1 cellular context compared by ENCODE assay signal in genomic region chr18:48605408-48605845, GRCh38.
TF ChIP-seq lines count a peak whose summit lies in the region.

No MANE protein-coding gene starts in this region.

TF ChIP-seq in HEK293, 187 proteins besides CTCF, POLR2A, EP300 and RAD21 (continued from another document):
- TF ChIP-seq, protein P1, sequence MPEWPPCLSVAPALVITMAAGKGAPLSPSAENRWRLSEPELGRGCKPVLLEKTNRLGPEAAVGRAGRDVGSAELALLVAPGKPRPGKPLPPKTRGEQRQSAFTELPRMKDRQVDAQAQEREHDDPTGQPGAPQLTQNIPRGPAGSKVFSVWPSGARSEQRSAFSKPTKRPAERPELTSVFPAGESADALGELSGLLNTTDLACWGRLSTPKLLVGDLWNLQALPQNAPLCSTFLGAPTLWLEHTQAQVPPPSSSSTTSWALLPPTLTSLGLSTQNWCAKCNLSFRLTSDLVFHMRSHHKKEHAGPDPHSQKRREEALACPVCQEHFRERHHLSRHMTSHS (tag by site-specific recombination; IDR thresholded peaks at IDR 0.05), result no peak
- no peak for TF ChIP-seq SP7 (tag by site-specific recombination; IDR thresholded peaks at IDR 0.05)
- TF ChIP-seq ZBTB8A (tag by site-specific recombination; IDR thresholded peaks at IDR 0.05), result peak; percentile 30; the same call in 1 of the 2 replicates
- no peak for TF ChIP-seq ZNF416 (tag by site-specific recombination; IDR thresholded peaks at IDR 0.05)
- TF ChIP-seq ZFP41 (tag by site-specific recombination; IDR thresholded peaks at IDR 0.05; ENCODE audit: borderline replicate concordance), result no peak
- no peak for TF ChIP-seq KLF8 (tag by site-specific recombination; IDR thresholded peaks at IDR 0.05)
- no peak for TF ChIP-seq YY1 (tag by site-specific recombination; IDR thresholded peaks at IDR 0.05)
- TF ChIP-seq ZNF768 (tag by site-specific recombination; IDR thresholded peaks at IDR 0.05), result no peak
- TF ChIP-seq ZNF549 (tag by site-specific recombination; IDR thresholded peaks at IDR 0.05), result no peak
- no peak for TF ChIP-seq ZNF791 (tag by site-specific recombination; IDR thresholded peaks at IDR 0.05)
- TF ChIP-seq, protein P2, sequence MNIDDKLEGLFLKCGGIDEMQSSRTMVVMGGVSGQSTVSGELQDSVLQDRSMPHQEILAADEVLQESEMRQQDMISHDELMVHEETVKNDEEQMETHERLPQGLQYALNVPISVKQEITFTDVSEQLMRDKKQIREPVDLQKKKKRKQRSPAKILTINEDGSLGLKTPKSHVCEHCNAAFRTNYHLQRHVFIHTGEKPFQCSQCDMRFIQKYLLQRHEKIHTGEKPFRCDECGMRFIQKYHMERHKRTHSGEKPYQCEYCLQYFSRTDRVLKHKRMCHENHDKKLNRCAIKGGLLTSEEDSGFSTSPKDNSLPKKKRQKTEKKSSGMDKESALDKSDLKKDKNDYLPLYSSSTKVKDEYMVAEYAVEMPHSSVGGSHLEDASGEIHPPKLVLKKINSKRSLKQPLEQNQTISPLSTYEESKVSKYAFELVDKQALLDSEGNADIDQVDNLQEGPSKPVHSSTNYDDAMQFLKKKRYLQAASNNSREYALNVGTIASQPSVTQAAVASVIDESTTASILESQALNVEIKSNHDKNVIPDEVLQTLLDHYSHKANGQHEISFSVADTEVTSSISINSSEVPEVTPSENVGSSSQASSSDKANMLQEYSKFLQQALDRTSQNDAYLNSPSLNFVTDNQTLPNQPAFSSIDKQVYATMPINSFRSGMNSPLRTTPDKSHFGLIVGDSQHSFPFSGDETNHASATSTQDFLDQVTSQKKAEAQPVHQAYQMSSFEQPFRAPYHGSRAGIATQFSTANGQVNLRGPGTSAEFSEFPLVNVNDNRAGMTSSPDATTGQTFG (tag by site-specific recombination; IDR thresholded peaks at IDR 0.05; ENCODE audit: borderline replicate concordance), result no peak
- no peak for TF ChIP-seq ZNF423 (tag by site-specific recombination; IDR thresholded peaks at IDR 0.05)
- TF ChIP-seq MYNN (tag by site-specific recombination; IDR thresholded peaks at IDR 0.05; ENCODE audit: borderline replicate concordance), result no peak
- no peak; the same call in 1 of the 2 replicates for TF ChIP-seq ZFHX2 (tag by site-specific recombination; conservative IDR thresholded peaks at IDR 0.05)
- no peak for TF ChIP-seq ZNF473 (tag by site-specific recombination; IDR thresholded peaks at IDR 0.05)
